ENCODE assay signal across 8 cellular contexts in the genomic region with DNA sequence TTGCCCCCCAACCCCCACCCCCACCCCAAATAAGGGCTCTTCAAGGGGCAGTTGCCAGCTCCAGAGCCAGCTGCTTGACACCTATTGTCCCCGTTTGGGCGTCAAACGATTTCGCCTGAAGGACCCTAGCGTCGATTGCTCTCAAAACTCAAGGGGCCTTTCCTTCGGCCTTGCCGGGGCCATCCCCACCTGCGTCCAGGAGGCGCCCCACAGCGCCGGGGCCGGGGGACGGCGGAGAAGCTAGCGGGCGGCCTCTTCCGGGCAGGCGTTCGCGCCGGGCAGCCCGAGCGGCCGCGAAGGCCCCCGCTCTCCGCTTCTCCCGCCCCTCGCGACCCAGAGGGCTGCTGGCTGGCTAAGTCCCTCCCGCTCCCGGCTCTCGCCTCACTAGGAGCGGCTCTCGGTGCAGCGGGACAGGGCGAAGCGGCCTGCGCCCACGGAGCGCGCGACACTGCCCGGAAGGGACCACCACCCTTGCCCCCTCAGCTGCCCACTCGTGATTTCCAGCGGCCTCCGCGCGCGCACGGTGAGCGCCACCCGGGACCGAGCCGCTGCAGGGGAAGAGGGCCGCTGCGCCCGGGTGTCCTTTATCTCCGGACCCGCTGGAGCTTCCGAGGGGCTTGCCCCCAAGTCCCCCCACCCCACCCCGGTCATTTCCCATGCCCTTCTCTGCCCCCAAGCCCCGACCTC. TPM values are rescaled to one million over a fixed set of nuclear protein-coding genes. Genes with fewer than 3 reads are reported as not detected.
DNase-seq lines count a peak whose midpoint lies in the region; ATAC-seq and TF ChIP-seq lines count a peak whose summit lies in the region.

Gene CAPRIN1 (plus strand): TSS at position 383 of the 687 bp plus-strand sequence. CDS start 690 bp downstream, outside the sequence.

- H3K27me3 ChIP-seq in prostate gland (replicated peaks; ENCODE audit: insufficient read depth), result no peaks in the 10 kb centered on the region

- H3K27ac Mint-ChIP-seq in T-helper 1 cell treated with Interleukin-12 subunit alpha and Interleukin-12 subunit beta and Interleukin-4 antibody, amounts not matched to agents 30 μg/mL and 1 μg/mL, for 36 hours, result peak within 1 kb of the TSS; percentile 92

- H3K9me3 ChIP-seq in prostate gland, result no peaks in the 10 kb centered on the region

- intact Hi-C loops in left ventricle myocardium superior (cut with micrococcal nuclease), result no loop called here
- intact Hi-C loops in prostate gland (cut with DNase I), result loop anchor here (1.0 to 5.0 kb wide), 2 partner anchors 54 to 306 kb away; partner anchors contain the start of genes ABTB2 and NAT10

- H3K4me1 ChIP-seq in prostate gland (replicated peaks), result peaks cover 5% of the 10 kb centered on the region

- no peaks in the 10 kb centered on the region for H3K27me3 Mint-ChIP-seq in T-helper 1 cell treated with Interleukin-12 subunit alpha and Interleukin-12 subunit beta and Interleukin-4 antibody, amounts not matched to agents 30 μg/mL and 1 μg/mL, for 36 hours (ENCODE audit: low read depth)

- H3K4me3 Mint-ChIP-seq in T-helper 1 cell treated with Interleukin-12 subunit alpha and Interleukin-12 subunit beta and Interleukin-4 antibody, amounts not matched to agents 30 μg/mL and 1 μg/mL, for 36 hours, result peak within 1 kb of the TSS; percentile 92

- DNase-seq in GM13977 (ENCODE audit: low spot score) (peak; percentile 96), NCI-H1694 treated with DMSO at 0.1 percent for 48 hours (lab: John Stamatoyannopoulos, UW) (peak; percentile 86), amniotic stem cell (lab: John Stamatoyannopoulos, UW) (peak; percentile 81), left ventricle myocardium superior (peak; percentile 93), prostate gland (ENCODE audit: low spot score) (peak; percentile 80), ureter (ENCODE audit: low spot score) (peak; percentile 89)

- 0% methylated on average over 49 of the region's 64 CpGs for WGBS in prostate gland

- H3K9me3 Mint-ChIP-seq in T-helper 1 cell treated with Interleukin-12 subunit alpha and Interleukin-12 subunit beta and Interleukin-4 antibody, amounts not matched to agents 30 μg/mL and 1 μg/mL, for 36 hours, result no peaks in the 10 kb centered on the region

- TF ChIP-seq POLR2A in prostate gland (IDR thresholded peaks at IDR 0.05), result peak; percentile 57

- peak within 1 kb of the TSS; percentile 94 to 97 for H3K4me3 ChIP-seq in prostate gland

- peaks cover 15% of the 10 kb centered on the region for H3K4me1 Mint-ChIP-seq in T-helper 1 cell treated with Interleukin-12 subunit alpha and Interleukin-12 subunit beta and Interleukin-4 antibody, amounts not matched to agents 30 μg/mL and 1 μg/mL, for 36 hours (ENCODE audit: low read depth)

- H3K27ac ChIP-seq in prostate gland, result peak within 1 kb of the TSS; percentile 97 to 98

- in situ Hi-C loops in GM13977 (cut with MboI; ENCODE audit: low pct_unique_long_range_greater_than_20kb, low sequenced_read_pairs, unreplicated experiment), result no loop called here

- TF ChIP-seq CTCF in GM13977 (IDR thresholded peaks at IDR 0.05; ENCODE audit: extremely low read depth, insufficient read depth, missing control alignments) (peak; percentile 2), prostate gland (IDR thresholded peaks at IDR 0.05) (peak in 1 of 4 experiments; percentile 26)

- H3K36me3 Mint-ChIP-seq in T-helper 1 cell treated with Interleukin-12 subunit alpha and Interleukin-12 subunit beta and Interleukin-4 antibody, amounts not matched to agents 30 μg/mL and 1 μg/mL, for 36 hours (ENCODE audit: low read depth), result peaks cover 19% of the 10 kb centered on the region

- H3K36me3 ChIP-seq in prostate gland, result no peaks in the 10 kb centered on the region

- ATAC-seq in HG02884 (IDR thresholded peaks at IDR 0.05; ENCODE audit: unreplicated experiment) (peak; percentile 58), left ventricle myocardium superior (peak; percentile 93)

RNA-seq across cellular contexts. Expression of gene CAPRIN1, which starts in this region (rescaled TPM):
- total RNA-seq in left ventricle myocardium superior (116 TPM), prostate gland (100 to 1,000 TPM; 145 to 199 TPM), ureter (244 TPM)

Comparison
In these comparisons a context has a peak if more than half of its experiments do, and no peak if none do; other contexts are left out.
1. Peak in every context shown above with its lines: DNase-seq, ATAC-seq, H3K4me3 ChIP-seq and H3K27ac ChIP-seq.